8 cellular contexts compared by ENCODE assay signal in genomic region chr2:19955544-19956422, GRCh38.
DNase-seq lines count a peak whose midpoint lies in the region; ATAC-seq and TF ChIP-seq lines count a peak whose summit lies in the region.

No MANE protein-coding gene starts in this region.

- peak; percentile 88 for TF ChIP-seq CTCF in brain microvascular endothelial cell (IDR thresholded peaks at IDR 0.05; ENCODE audit: low read depth, low read length, missing control alignments)

- H3K36me3 ChIP-seq in brain microvascular endothelial cell (replicated peaks) = no peaks in the 10 kb centered on the region

- no peaks in the 10 kb centered on the region for H3K27me3 ChIP-seq in brain microvascular endothelial cell (replicated peaks)

- no peak overlapping the region for H3K27ac ChIP-seq in brain microvascular endothelial cell

- ATAC-seq in HG02623 (IDR thresholded peaks at IDR 0.05; ENCODE audit: unreplicated experiment) = peak; percentile 73

- in situ Hi-C loops in brain microvascular endothelial cell (cut with HindIII; ENCODE audit: low pct_ligation_motif_present, low sequenced_read_pairs) = no loop called here

- DNase-seq in activated CD8-positive, alpha-beta memory T cell treated with anti-CD3 and anti-CD28 coated beads, Interleukin-2, amount 50 U/mL, for 1 hour (ENCODE audit: extremely low read depth) = peak; percentile 12
- DNase-seq in activated CD8-positive, alpha-beta memory T cell treated with anti-CD3 and anti-CD28 coated beads, Interleukin-2, amount 50 U/mL, for 48 hours = no peak
- DNase-seq in NCI-H1105 (lab: John Stamatoyannopoulos, UW) (peak; percentile 32), T follicular helper cell (ENCODE audit: low read depth) (peak; percentile 26), brain microvascular endothelial cell (peak; percentile 63), iPS DF 4.7 (ENCODE audit: extremely low read depth, low spot score) (peak; percentile 36)
- DNase-seq in stimulated activated CD4-positive, alpha-beta T cell treated with anti-CD3 and anti-CD28 coated beads, Interleukin-12 subunit alpha, Interleukin-12 subunit beta, amount 100 ng/mL, for 4 hours = peak; percentile 12

- no peak overlapping the region for H3K4me3 ChIP-seq in brain microvascular endothelial cell (ENCODE audit: low read depth, low read length)
